Comparison of ENCODE assay signal across 22 cellular contexts in the genomic region with DNA sequence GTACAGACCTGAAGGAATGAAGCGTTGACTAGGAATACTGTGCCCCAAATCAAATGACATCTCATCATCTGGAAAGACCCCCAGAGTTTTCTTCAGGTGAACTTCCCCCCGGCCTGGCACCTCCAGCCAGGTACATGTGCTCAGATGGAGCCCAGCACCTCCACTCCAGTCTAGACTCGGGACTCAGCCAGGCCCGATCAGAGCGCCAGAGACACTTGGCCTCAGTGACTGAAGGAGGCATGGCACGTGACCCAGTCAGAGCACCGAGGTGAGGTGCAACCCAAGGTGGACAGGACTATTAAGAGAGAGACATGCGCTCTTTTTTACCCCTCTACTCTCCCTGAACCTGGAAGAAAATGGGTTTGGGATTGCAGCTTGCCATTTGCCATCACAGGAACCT.
"Had no signal": no experiment of that assay in that cellular context is flagged by ENCODE, and none has a peak within 500 bp of the region (broad histone marks: within the 10 kb centered on the region; RNA-seq: fewer than 3 reads in every experiment).

No MANE protein-coding gene starts in this region.

- H3K36me3 ChIP-seq: cardiac muscle cell, right lobe of liver, WERI-Rb-1 had no signal

- H3K27ac ChIP-seq: cardiac muscle cell, epithelial cell of prostate, gastroesophageal sphincter, right lobe of liver, skin epidermis, stomach, suprapubic skin, transverse colon, WERI-Rb-1 had no signal

- ATAC-seq: gastroesophageal sphincter, left ventricle myocardium superior had no signal

- H3K4me2 ChIP-seq: SK-N-SH had no signal

- H3K27ac Mint-ChIP-seq: activated naive CD8-positive, alpha-beta T cell treated with anti-CD3 and anti-CD28 coated beads, Interleukin-2, amount 10 ng/mL, durations not matched to agents 7 days and 5 days; activated T-helper 1 cell treated with anti-CD3 and anti-CD28 coated beads, Interleukin-12 subunit alpha, Interleukin-12 subunit beta, Interleukin-2, Interleukin-4 antibody, amounts not matched to agents 30 ng/mL and 10 ng/mL and 1 ng/mL, durations not matched to agents 14 hours and 24 hours and 36 hours had no signal

- H3K27me3 Mint-ChIP-seq: activated naive CD8-positive, alpha-beta T cell treated with anti-CD3 and anti-CD28 coated beads, Interleukin-2, amount 10 ng/mL, durations not matched to agents 7 days and 5 days had no signal

- H3K9ac ChIP-seq: SK-N-SH had no signal

- H3K9me3 ChIP-seq: gastroesophageal sphincter, right lobe of liver, SK-N-SH, stomach, suprapubic skin, transverse colon had no signal

- H3K27me3 ChIP-seq: cardiac muscle cell, gastroesophageal sphincter, right lobe of liver, stomach, suprapubic skin, transverse colon had no signal

- H3K4me1 ChIP-seq: right lobe of liver, transverse colon had no signal

- H3K4me3 Mint-ChIP-seq: activated naive CD8-positive, alpha-beta T cell treated with anti-CD3 and anti-CD28 coated beads, Interleukin-2, amount 10 ng/mL, durations not matched to agents 7 days and 5 days; activated T-helper 1 cell treated with anti-CD3 and anti-CD28 coated beads, Interleukin-12 subunit alpha, Interleukin-12 subunit beta, Interleukin-2, Interleukin-4 antibody, amounts not matched to agents 30 ng/mL and 10 ng/mL and 1 ng/mL, durations not matched to agents 14 hours and 24 hours and 36 hours; neural crest cell had no signal

- H3K4me3 ChIP-seq: cardiac muscle cell, gastroesophageal sphincter, right lobe of liver, skin epidermis, stomach, suprapubic skin, transverse colon had no signal

- DNase-seq: activated CD4-positive, alpha-beta T cell treated with anti-CD3 and anti-CD28 coated beads, Interleukin-2, amount 50 U/mL, for 48 hours; activated gamma-delta T cell; activated naive CD8-positive, alpha-beta T cell treated with anti-CD3 and anti-CD28 coated beads, Interleukin-2, amount 10 ng/mL, durations not matched to agents 7 days and 5 days; amygdala; cortex of kidney; hypothalamus; left ventricle myocardium superior; mammary epithelial cell; occipital lobe; right lobe of liver; SK-N-SH; stimulated activated CD4-positive, alpha-beta T cell treated with anti-CD3 and anti-CD28 coated beads, Interleukin-1b, Interleukin-23, amount 100 ng/mL, for 48 hours; stomach; transverse colon; WERI-Rb-1 had no signal

- H3K9me3 Mint-ChIP-seq: activated naive CD8-positive, alpha-beta T cell treated with anti-CD3 and anti-CD28 coated beads, Interleukin-2, amount 10 ng/mL, durations not matched to agents 7 days and 5 days; activated T-helper 1 cell treated with anti-CD3 and anti-CD28 coated beads, Interleukin-12 subunit alpha, Interleukin-12 subunit beta, Interleukin-2, Interleukin-4 antibody, amounts not matched to agents 30 ng/mL and 10 ng/mL and 1 ng/mL, durations not matched to agents 14 hours and 24 hours and 36 hours; neural crest cell had no signal
